In genomic region chr5:67235399-67236110, GRCh38 we compare ENCODE assay signal across 1 cellular context.
TF ChIP-seq lines count a peak whose summit lies in the region.

No MANE protein-coding gene starts in this region.

TF ChIP-seq in HepG2, 621 proteins besides CTCF, POLR2A, EP300 and RAD21 (continued from another document and continues in another):
- TF ChIP-seq, protein P1, sequence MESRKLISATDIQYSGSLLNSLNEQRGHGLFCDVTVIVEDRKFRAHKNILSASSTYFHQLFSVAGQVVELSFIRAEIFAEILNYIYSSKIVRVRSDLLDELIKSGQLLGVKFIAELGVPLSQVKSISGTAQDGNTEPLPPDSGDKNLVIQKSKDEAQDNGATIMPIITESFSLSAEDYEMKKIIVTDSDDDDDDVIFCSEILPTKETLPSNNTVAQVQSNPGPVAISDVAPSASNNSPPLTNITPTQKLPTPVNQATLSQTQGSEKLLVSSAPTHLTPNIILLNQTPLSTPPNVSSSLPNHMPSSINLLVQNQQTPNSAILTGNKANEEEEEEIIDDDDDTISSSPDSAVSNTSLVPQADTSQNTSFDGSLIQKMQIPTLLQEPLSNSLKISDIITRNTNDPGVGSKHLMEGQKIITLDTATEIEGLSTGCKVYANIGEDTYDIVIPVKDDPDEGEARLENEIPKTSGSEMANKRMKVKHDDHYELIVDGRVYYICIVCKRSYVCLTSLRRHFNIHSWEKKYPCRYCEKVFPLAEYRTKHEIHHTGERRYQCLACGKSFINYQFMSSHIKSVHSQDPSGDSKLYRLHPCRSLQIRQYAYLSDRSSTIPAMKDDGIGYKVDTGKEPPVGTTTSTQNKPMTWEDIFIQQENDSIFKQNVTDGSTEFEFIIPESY (CRISPR knock-in tag; IDR thresholded peaks at IDR 0.05) = no peak
- TF ChIP-seq GFI1 (CRISPR knock-in tag; IDR thresholded peaks at IDR 0.05; ENCODE audit: borderline replicate concordance) (0 out of 2 replicates have a peak, but pooled peaks have one; percentile 48), TFAP4 (IDR thresholded peaks at IDR 0.05; ENCODE audit: borderline replicate concordance, low read depth) (peak; percentile 59; the same call in 1 of the 2 replicates), SATB2 (CRISPR knock-in tag; IDR thresholded peaks at IDR 0.05) (no peak), NFATC3 (CRISPR knock-in tag; IDR thresholded peaks at IDR 0.05) (no peak), STAT5B (CRISPR knock-in tag; IDR thresholded peaks at IDR 0.05) (no peak), RXRB (CRISPR knock-in tag; IDR thresholded peaks at IDR 0.05; ENCODE audit: borderline replicate concordance) (peak; percentile 87), REPIN1 (CRISPR knock-in tag; IDR thresholded peaks at IDR 0.05; ENCODE audit: borderline replicate concordance, low read depth) (peak; percentile 61; the same call in 1 of the 2 replicates), TGIF2 (CRISPR knock-in tag; IDR thresholded peaks at IDR 0.05) (no peak), PHB2 (IDR thresholded peaks at IDR 0.05; ENCODE audit: partially characterized antibody) (no peak), HNF4G (IDR thresholded peaks at IDR 0.05; ENCODE audit: borderline replicate concordance, low read depth, low read length) (no peak), HNF4G (CRISPR knock-in tag; IDR thresholded peaks at IDR 0.05; ENCODE audit: borderline replicate concordance, low read depth) (no peak), TAF1 (CRISPR knock-in tag; IDR thresholded peaks at IDR 0.05) (no peak), ATM (IDR thresholded peaks at IDR 0.05; ENCODE audit: borderline replicate concordance) (no peak), RORA (CRISPR knock-in tag; IDR thresholded peaks at IDR 0.05) (no peak), SRF (IDR thresholded peaks at IDR 0.05; ENCODE audit: low read depth, low read length) (no peak), ASH2L (IDR thresholded peaks at IDR 0.05; ENCODE audit: insufficient read length, low read depth, low read length) (peak; percentile 58), SMYD3 (CRISPR knock-in tag; IDR thresholded peaks at IDR 0.05) (no peak), ZNF7 (CRISPR knock-in tag; IDR thresholded peaks at IDR 0.05) (peak; percentile 35), RELA (CRISPR knock-in tag; IDR thresholded peaks at IDR 0.05) (no peak), ZNF547 (CRISPR knock-in tag; IDR thresholded peaks at IDR 0.05) (0 out of 2 replicates have a peak, but pooled peaks have one; percentile 23), TRIM24 (CRISPR knock-in tag; IDR thresholded peaks at IDR 0.05) (no peak), ZSCAN25 (CRISPR knock-in tag; IDR thresholded peaks at IDR 0.05) (no peak), ZNF124 (CRISPR knock-in tag; IDR thresholded peaks at IDR 0.05) (peak; percentile 55; the same call in 1 of the 2 replicates), HINFP (CRISPR knock-in tag; IDR thresholded peaks at IDR 0.05; ENCODE audit: low read depth) (peak; percentile 46; the same call in 1 of the 2 replicates), ZNF331 (CRISPR knock-in tag; IDR thresholded peaks at IDR 0.05) (peak; percentile 64), ZNF709 (CRISPR knock-in tag; IDR thresholded peaks at IDR 0.05) (0 out of 2 replicates have a peak, but pooled peaks have one; percentile 56), ZNF230 (CRISPR knock-in tag; IDR thresholded peaks at IDR 0.05) (0 out of 2 replicates have a peak, but pooled peaks have one; percentile 34), ZNF768 (CRISPR knock-in tag; IDR thresholded peaks at IDR 0.05) (no peak; the same call in 1 of the 2 replicates), SRSF4 (IDR thresholded peaks at IDR 0.05; ENCODE audit: low read depth, low read length, poor library complexity, severe bottlenecking) (no peak), HMG20A (CRISPR knock-in tag; IDR thresholded peaks at IDR 0.05; ENCODE audit: borderline replicate concordance) (peak; percentile 79), SAFB2 (CRISPR knock-in tag; IDR thresholded peaks at IDR 0.05; ENCODE audit: borderline replicate concordance, low read depth) (no peak), ZNF543 (CRISPR knock-in tag; IDR thresholded peaks at IDR 0.05) (0 out of 2 replicates have a peak, but pooled peaks have one; percentile 38), NCOA5 (CRISPR knock-in tag; IDR thresholded peaks at IDR 0.05) (no peak), CCDC6 (CRISPR knock-in tag; IDR thresholded peaks at IDR 0.05) (no peak), SIN3B (IDR thresholded peaks at IDR 0.05; ENCODE audit: low read length) (no peak), HOXA5 (CRISPR knock-in tag; IDR thresholded peaks at IDR 0.05) (no peak), SETDB1 (CRISPR knock-in tag; IDR thresholded peaks at IDR 0.05; ENCODE audit: borderline replicate concordance) (no peak), NFYB (CRISPR knock-in tag; IDR thresholded peaks at IDR 0.05) (no peak), HMGA1 (CRISPR knock-in tag; conservative IDR thresholded peaks at IDR 0.05) (no peak), KLF13 (CRISPR knock-in tag; IDR thresholded peaks at IDR 0.05) (no peak), ZNF501 (CRISPR knock-in tag; IDR thresholded peaks at IDR 0.05) (0 out of 2 replicates have a peak, but pooled peaks have one; percentile 38), HNRNPLL (IDR thresholded peaks at IDR 0.05; ENCODE audit: low read depth, low read length, poor library complexity, severe bottlenecking) (no peak), JDP2 (CRISPR knock-in tag; IDR thresholded peaks at IDR 0.05; ENCODE audit: borderline replicate concordance) (no peak), CBFB (CRISPR knock-in tag; IDR thresholded peaks at IDR 0.05) (0 out of 2 replicates have a peak, but pooled peaks have one; percentile 34), KAT2B (IDR thresholded peaks at IDR 0.05; ENCODE audit: borderline replicate concordance, low read depth, low read length) (no peak), RFX1 (IDR thresholded peaks at IDR 0.05) (no peak)
- TF ChIP-seq, protein P2, sequence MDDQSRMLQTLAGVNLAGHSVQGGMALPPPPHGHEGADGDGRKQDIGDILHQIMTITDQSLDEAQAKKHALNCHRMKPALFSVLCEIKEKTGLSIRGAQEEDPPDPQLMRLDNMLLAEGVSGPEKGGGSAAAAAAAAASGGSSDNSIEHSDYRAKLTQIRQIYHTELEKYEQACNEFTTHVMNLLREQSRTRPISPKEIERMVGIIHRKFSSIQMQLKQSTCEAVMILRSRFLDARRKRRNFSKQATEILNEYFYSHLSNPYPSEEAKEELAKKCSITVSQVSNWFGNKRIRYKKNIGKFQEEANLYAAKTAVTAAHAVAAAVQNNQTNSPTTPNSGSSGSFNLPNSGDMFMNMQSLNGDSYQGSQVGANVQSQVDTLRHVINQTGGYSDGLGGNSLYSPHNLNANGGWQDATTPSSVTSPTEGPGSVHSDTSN (CRISPR knock-in tag; IDR thresholded peaks at IDR 0.05; ENCODE audit: borderline replicate concordance) = no peak
- TF ChIP-seq, protein P3, sequence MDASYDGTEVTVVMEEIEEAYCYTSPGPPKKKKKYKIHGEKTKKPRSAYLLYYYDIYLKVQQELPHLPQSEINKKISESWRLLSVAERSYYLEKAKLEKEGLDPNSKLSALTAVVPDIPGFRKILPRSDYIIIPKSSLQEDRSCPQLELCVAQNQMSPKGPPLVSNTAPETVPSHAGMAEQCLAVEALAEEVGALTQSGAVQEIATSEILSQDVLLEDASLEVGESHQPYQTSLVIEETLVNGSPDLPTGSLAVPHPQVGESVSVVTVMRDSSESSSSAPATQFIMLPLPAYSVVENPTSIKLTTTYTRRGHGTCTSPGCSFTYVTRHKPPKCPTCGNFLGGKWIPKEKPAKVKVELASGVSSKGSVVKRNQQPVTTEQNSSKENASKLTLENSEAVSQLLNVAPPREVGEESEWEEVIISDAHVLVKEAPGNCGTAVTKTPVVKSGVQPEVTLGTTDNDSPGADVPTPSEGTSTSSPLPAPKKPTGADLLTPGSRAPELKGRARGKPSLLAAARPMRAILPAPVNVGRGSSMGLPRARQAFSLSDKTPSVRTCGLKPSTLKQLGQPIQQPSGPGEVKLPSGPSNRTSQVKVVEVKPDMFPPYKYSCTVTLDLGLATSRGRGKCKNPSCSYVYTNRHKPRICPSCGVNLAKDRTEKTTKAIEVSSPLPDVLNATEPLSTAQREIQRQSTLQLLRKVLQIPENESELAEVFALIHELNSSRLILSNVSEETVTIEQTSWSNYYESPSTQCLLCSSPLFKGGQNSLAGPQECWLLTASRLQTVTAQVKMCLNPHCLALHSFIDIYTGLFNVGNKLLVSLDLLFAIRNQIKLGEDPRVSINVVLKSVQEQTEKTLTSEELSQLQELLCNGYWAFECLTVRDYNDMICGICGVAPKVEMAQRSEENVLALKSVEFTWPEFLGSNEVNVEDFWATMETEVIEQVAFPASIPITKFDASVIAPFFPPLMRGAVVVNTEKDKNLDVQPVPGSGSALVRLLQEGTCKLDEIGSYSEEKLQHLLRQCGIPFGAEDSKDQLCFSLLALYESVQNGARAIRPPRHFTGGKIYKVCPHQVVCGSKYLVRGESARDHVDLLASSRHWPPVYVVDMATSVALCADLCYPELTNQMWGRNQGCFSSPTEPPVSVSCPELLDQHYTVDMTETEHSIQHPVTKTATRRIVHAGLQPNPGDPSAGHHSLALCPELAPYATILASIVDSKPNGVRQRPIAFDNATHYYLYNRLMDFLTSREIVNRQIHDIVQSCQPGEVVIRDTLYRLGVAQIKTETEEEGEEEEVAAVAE (CRISPR knock-in tag; IDR thresholded peaks at IDR 0.05; ENCODE audit: borderline replicate concordance) = 0 out of 2 replicates have a peak, but pooled peaks have one; percentile 16
- TF ChIP-seq, protein P4, sequence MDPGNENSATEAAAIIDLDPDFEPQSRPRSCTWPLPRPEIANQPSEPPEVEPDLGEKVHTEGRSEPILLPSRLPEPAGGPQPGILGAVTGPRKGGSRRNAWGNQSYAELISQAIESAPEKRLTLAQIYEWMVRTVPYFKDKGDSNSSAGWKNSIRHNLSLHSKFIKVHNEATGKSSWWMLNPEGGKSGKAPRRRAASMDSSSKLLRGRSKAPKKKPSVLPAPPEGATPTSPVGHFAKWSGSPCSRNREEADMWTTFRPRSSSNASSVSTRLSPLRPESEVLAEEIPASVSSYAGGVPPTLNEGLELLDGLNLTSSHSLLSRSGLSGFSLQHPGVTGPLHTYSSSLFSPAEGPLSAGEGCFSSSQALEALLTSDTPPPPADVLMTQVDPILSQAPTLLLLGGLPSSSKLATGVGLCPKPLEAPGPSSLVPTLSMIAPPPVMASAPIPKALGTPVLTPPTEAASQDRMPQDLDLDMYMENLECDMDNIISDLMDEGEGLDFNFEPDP (CRISPR knock-in tag; conservative IDR thresholded peaks at IDR 0.05) = no peak
- TF ChIP-seq, protein P5, sequence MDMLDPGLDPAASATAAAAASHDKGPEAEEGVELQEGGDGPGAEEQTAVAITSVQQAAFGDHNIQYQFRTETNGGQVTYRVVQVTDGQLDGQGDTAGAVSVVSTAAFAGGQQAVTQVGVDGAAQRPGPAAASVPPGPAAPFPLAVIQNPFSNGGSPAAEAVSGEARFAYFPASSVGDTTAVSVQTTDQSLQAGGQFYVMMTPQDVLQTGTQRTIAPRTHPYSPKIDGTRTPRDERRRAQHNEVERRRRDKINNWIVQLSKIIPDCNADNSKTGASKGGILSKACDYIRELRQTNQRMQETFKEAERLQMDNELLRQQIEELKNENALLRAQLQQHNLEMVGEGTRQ (IDR thresholded peaks at IDR 0.05; ENCODE audit: low read depth, low read length) = no peak
- TF ChIP-seq, protein P5 (CRISPR knock-in tag; IDR thresholded peaks at IDR 0.05; ENCODE audit: borderline replicate concordance) = no peak
- TF ChIP-seq, protein P6, sequence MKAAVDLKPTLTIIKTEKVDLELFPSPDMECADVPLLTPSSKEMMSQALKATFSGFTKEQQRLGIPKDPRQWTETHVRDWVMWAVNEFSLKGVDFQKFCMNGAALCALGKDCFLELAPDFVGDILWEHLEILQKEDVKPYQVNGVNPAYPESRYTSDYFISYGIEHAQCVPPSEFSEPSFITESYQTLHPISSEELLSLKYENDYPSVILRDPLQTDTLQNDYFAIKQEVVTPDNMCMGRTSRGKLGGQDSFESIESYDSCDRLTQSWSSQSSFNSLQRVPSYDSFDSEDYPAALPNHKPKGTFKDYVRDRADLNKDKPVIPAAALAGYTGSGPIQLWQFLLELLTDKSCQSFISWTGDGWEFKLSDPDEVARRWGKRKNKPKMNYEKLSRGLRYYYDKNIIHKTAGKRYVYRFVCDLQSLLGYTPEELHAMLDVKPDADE (CRISPR knock-in tag; IDR thresholded peaks at IDR 0.05) = no peak
- TF ChIP-seq, protein P7, sequence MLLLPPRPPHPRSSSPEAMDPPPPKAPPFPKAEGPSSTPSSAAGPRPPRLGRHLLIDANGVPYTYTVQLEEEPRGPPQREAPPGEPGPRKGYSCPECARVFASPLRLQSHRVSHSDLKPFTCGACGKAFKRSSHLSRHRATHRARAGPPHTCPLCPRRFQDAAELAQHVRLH (CRISPR knock-in tag; IDR thresholded peaks at IDR 0.05; ENCODE audit: borderline replicate concordance, low read depth) = peak; percentile 36; the same call in 1 of the 2 replicates
- TF ChIP-seq, protein P8, sequence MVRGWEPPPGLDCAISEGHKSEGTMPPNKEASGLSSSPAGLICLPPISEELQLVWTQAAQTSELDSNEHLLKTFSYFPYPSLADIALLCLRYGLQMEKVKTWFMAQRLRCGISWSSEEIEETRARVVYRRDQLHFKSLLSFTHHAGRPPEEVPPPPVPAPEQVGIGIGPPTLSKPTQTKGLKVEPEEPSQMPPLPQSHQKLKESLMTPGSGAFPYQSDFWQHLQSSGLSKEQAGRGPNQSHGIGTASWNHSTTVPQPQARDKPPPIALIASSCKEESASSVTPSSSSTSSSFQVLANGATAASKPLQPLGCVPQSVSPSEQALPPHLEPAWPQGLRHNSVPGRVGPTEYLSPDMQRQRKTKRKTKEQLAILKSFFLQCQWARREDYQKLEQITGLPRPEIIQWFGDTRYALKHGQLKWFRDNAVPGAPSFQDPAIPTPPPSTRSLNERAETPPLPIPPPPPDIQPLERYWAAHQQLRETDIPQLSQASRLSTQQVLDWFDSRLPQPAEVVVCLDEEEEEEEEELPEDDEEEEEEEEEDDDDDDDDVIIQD (CRISPR knock-in tag; IDR thresholded peaks at IDR 0.05; ENCODE audit: low read depth) = no peak
